20 cellular contexts compared by ENCODE assay signal in genomic region chr17:63345598-63345997, GRCh38.
DNase-seq lines count a peak whose midpoint lies in the region; ATAC-seq and TF ChIP-seq lines count a peak whose summit lies in the region.
"Had no signal": no experiment of that assay in that cellular context is flagged by ENCODE, and none has a peak within 500 bp of the region (broad histone marks: within the 10 kb centered on the region; RNA-seq: fewer than 3 reads in every experiment).

No MANE protein-coding gene starts in this region.

- H3K79me2 ChIP-seq in GM23248 (ENCODE audit: insufficient read depth) = peaks cover 13% of the 10 kb centered on the region; the same call in 1 of the 2 replicates

- 3 to 7% methylated on average over 1 of the region's 1 CpG for WGBS in GM23248 (ENCODE audit: low coverage in 1 of 2, low lambda C conversion rate in 2 of 2, missing lambda C conversion rate in 2 of 2), 2 experiments

- peaks cover 47% of the 10 kb centered on the region for H3K4me1 ChIP-seq in GM23248 (ENCODE audit: insufficient read depth)
- H3K4me1 ChIP-seq: BE2C had no signal

- CTCF ChIA-PET in activated CD4-positive, alpha-beta memory T cell treated with anti-CD3 and anti-CD28 coated beads for 36 hours (lab: Charles Lee) = no interaction called here

- POLR2A ChIA-PET in activated CD4-positive, alpha-beta memory T cell treated with anti-CD3 and anti-CD28 coated beads for 36 hours (lab: Charles Lee) = no interaction called here

- no peak overlapping the region for H3K4me2 ChIP-seq in GM23248 (ENCODE audit: unreplicated experiment)
- H3K4me2 ChIP-seq: A549 had no signal

- no peak overlapping the region for H3K4me3 ChIP-seq in AG10803 (ENCODE audit: low read length)
- H3K4me3 ChIP-seq in GM23248 = no peak overlapping the region
- H3K4me3 ChIP-seq: A549, K562 had no signal

- peaks cover 27% of the 10 kb centered on the region; the same call in 1 of the 2 replicates for H3K36me3 ChIP-seq in GM23248 (ENCODE audit: low read depth)

- in situ Hi-C loops in GM23248 (cut with MboI) = no loop called here

- no peak overlapping the region for H2AFZ ChIP-seq in GM23248

- no peaks in the 10 kb centered on the region for H3K9me3 Mint-ChIP-seq in chondrocyte (ENCODE audit: low read depth)
- H3K9me3 Mint-ChIP-seq in activated CD4-positive, alpha-beta memory T cell treated with anti-CD3 and anti-CD28 coated beads for 36 hours = no peaks in the 10 kb centered on the region
- H3K9me3 Mint-ChIP-seq: CD8-positive, alpha-beta T cell; H9 had no signal

- 0 out of 2 replicates have a peak overlapping the region, but pooled peaks have one; percentile 5 for H3K27ac ChIP-seq in GM23248
- H3K27ac ChIP-seq: A549, HL-60 had no signal

- no peak overlapping the region for H3K4me3 Mint-ChIP-seq in chondrocyte (ENCODE audit: unreplicated experiment)
- no peak overlapping the region for H3K4me3 Mint-ChIP-seq in activated CD4-positive, alpha-beta memory T cell treated with anti-CD3 and anti-CD28 coated beads for 36 hours
- H3K4me3 Mint-ChIP-seq: CD8-positive, alpha-beta T cell; H9 had no signal

- TF ChIP-seq CTCF in AG10803 (conservative IDR thresholded peaks at IDR 0.05; ENCODE audit: low read length) (no peak), chondrocyte (IDR thresholded peaks at IDR 0.05) (no peak)

- H4K20me1 ChIP-seq in GM23248 (ENCODE audit: insufficient read depth) = no peaks in the 10 kb centered on the region

- H3K27ac Mint-ChIP-seq in chondrocyte (ENCODE audit: unreplicated experiment) = peak overlapping the region; percentile 28
- H3K27ac Mint-ChIP-seq in activated CD4-positive, alpha-beta memory T cell treated with anti-CD3 and anti-CD28 coated beads for 36 hours = no peak overlapping the region
- H3K27ac Mint-ChIP-seq: CD8-positive, alpha-beta T cell; H9 had no signal

- ATAC-seq in left lobe of liver = peak; percentile 43
- ATAC-seq in GM21619 (IDR thresholded peaks at IDR 0.05; ENCODE audit: unreplicated experiment) = no peak
- ATAC-seq: A549; CD8-positive, alpha-beta T cell; K562 had no signal

- no peaks in the 10 kb centered on the region for H3K9me2 ChIP-seq in GM23248 (ENCODE audit: insufficient read depth)

- H3K9ac ChIP-seq in GM23248 = no peak overlapping the region

- DNase-seq in AG10803 (ENCODE audit: low read depth) = peak; percentile 84
- DNase-seq in GM23248 = peak; percentile 78
- no peak for DNase-seq in chondrocyte (ENCODE audit: low spot score)
- DNase-seq in left lobe of liver (ENCODE audit: low spot score) = no peak
- no peak for DNase-seq in glomerular visceral epithelial cell (ENCODE audit: extremely low spot score)
- no peak for DNase-seq in activated CD4-positive, alpha-beta memory T cell treated with anti-CD3 and anti-CD28 coated beads for 36 hours
- DNase-seq in NCI-H1417 treated with DMSO at 0.1 percent for 48 hours (lab: John Stamatoyannopoulos, UW) = no peak
- DNase-seq: BE2C; CD8-positive, alpha-beta T cell; H9; NCI-H1417; NCI-H2029 treated with DMSO at 0.1 percent for 48 hours; NCI-H2171 treated with DMSO at 0.1 percent for 48 hours; NCI-H446 treated with DMSO at 0.1 percent for 48 hours; OCI-M1; SHP77 treated with DMSO at 0.1 percent for 48 hours had no signal

- H3K36me3 Mint-ChIP-seq in chondrocyte (ENCODE audit: low read depth) = peaks cover 15% of the 10 kb centered on the region
- peaks cover 2% of the 10 kb centered on the region for H3K36me3 Mint-ChIP-seq in activated CD4-positive, alpha-beta memory T cell treated with anti-CD3 and anti-CD28 coated beads for 36 hours

- no peaks in the 10 kb centered on the region for H3K9me3 ChIP-seq in GM23248 (ENCODE audit: low read depth)
- H3K9me3 ChIP-seq: A549, BE2C had no signal

- peaks cover 27% of the 10 kb centered on the region for H3F3A ChIP-seq in GM23248 (ENCODE audit: insufficient read depth)

- no peaks in the 10 kb centered on the region for H3K27me3 ChIP-seq in GM23248 (replicated peaks; ENCODE audit: insufficient read depth)
- H3K27me3 ChIP-seq: BE2C had no signal

- intact Hi-C loops in activated CD4-positive, alpha-beta memory T cell treated with anti-CD3 and anti-CD28 coated beads for 36 hours (cut with micrococcal nuclease) = no loop called here

- H3K27me3 Mint-ChIP-seq in chondrocyte (ENCODE audit: low read depth) = no peaks in the 10 kb centered on the region
- H3K27me3 Mint-ChIP-seq in activated CD4-positive, alpha-beta memory T cell treated with anti-CD3 and anti-CD28 coated beads for 36 hours = no peaks in the 10 kb centered on the region

- peaks cover 30% of the 10 kb centered on the region for H3K4me1 Mint-ChIP-seq in chondrocyte (ENCODE audit: low read depth)
- peaks cover 2% of the 10 kb centered on the region for H3K4me1 Mint-ChIP-seq in activated CD4-positive, alpha-beta memory T cell treated with anti-CD3 and anti-CD28 coated beads for 36 hours (ENCODE audit: low read depth)

Comparison
In these comparisons a context has a peak if more than half of its experiments do, and no peak if none do; other contexts are left out.
1. DNase-seq: peak in AG10803 (single experiment) and GM23248 (single experiment); none in chondrocyte (single experiment), left lobe of liver (single experiment), glomerular visceral epithelial cell (single experiment), activated CD4-positive, alpha-beta memory T cell treated with anti-CD3 and anti-CD28 coated beads for 36 hours (single experiment) and NCI-H1417 treated with DMSO at 0.1 percent for 48 hours (single experiment).